In the genomic region with DNA sequence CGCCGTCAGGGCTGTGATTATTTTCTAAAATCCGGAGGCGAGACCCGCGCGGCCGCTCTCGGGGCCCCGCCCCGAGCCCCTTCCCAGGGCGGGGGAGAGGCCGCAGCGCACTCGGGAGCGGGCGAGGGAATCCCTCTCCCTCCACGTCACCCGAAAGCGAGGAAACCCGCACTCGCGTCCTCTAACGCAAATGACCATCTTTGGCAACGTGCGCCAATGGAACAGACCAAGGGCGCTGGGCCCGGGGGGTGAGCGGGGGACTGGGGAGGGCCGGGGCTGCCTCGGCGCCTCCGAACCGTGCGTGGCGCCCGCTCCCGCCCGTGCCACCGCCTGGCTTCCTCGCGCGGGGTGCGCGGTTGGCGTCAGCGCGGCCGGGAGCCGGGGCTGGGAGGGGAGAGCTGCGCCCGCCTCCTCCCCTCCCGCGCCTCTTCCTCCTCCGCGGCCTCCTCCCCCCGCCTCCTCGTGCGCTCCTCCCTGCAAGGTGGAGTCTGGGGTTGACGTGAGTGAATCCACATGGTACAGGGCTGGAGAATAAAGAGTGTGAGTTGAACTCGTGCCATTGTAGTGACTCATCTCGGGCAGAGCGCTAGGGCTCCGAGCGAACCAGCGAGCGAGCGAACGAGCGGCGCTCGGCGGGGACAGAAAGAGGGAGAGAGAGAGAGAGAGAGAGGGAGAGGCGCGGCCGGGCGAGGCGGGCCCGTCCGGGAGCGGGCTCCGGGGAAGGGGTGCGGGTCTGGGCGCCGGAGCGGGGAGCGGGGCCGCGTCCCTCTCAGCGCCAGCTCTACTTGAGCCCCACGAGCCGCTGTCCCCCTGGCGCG, we compare ENCODE assay signal across 1 cellular context.
TF ChIP-seq lines count a peak whose summit lies in the region.

A gene (plus strand): TSS at position 562 of the 818 bp plus-strand sequence. CDS start 863 bp downstream, outside the sequence.

TF ChIP-seq in GM23338, 12 proteins besides CTCF, POLR2A, EP300 and RAD21 (continued from another document):
- TF ChIP-seq, protein P1, sequence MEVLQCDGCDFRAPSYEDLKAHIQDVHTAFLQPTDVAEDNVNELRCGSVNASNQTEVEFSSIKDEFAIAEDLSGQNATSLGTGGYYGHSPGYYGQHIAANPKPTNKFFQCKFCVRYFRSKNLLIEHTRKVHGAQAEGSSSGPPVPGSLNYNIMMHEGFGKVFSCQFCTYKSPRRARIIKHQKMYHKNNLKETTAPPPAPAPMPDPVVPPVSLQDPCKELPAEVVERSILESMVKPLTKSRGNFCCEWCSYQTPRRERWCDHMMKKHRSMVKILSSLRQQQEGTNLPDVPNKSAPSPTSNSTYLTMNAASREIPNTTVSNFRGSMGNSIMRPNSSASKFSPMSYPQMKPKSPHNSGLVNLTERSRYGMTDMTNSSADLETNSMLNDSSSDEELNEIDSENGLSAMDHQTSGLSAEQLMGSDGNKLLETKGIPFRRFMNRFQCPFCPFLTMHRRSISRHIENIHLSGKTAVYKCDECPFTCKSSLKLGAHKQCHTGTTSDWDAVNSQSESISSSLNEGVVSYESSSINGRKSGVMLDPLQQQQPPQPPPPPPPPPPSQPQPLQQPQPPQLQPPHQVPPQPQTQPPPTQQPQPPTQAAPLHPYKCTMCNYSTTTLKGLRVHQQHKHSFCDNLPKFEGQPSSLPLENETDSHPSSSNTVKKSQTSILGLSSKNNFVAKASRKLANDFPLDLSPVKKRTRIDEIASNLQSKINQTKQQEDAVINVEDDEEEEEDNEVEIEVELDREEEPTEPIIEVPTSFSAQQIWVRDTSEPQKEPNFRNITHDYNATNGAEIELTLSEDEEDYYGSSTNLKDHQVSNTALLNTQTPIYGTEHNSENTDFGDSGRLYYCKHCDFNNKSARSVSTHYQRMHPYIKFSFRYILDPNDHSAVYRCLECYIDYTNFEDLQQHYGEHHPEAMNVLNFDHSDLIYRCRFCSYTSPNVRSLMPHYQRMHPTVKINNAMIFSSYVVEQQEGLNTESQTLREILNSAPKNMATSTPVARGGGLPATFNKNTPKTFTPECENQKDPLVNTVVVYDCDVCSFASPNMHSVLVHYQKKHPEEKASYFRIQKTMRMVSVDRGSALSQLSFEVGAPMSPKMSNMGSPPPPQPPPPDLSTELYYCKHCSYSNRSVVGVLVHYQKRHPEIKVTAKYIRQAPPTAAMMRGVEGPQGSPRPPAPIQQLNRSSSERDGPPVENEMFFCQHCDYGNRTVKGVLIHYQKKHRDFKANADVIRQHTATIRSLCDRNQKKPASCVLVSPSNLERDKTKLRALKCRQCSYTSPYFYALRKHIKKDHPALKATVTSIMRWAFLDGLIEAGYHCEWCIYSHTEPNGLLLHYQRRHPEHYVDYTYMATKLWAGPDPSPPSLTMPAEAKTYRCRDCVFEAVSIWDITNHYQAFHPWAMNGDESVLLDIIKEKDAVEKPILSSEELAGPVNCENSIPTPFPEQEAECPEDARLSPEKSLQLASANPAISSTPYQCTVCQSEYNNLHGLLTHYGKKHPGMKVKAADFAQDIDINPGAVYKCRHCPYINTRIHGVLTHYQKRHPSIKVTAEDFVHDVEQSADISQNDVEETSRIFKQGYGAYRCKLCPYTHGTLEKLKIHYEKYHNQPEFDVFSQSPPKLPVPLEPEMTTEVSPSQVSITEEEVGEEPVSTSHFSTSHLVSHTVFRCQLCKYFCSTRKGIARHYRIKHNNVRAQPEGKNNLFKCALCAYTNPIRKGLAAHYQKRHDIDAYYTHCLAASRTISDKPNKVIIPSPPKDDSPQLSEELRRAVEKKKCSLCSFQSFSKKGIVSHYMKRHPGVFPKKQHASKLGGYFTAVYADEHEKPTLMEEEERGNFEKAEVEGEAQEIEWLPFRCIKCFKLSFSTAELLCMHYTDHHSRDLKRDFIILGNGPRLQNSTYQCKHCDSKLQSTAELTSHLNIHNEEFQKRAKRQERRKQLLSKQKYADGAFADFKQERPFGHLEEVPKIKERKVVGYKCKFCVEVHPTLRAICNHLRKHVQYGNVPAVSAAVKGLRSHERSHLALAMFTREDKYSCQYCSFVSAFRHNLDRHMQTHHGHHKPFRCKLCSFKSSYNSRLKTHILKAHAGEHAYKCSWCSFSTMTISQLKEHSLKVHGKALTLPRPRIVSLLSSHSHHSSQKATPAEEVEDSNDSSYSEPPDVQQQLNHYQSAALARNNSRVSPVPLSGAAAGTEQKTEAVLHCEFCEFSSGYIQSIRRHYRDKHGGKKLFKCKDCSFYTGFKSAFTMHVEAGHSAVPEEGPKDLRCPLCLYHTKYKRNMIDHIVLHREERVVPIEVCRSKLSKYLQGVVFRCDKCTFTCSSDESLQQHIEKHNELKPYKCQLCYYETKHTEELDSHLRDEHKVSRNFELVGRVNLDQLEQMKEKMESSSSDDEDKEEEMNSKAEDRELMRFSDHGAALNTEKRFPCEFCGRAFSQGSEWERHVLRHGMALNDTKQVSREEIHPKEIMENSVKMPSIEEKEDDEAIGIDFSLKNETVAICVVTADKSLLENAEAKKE (CRISPR knock-in tag; IDR thresholded peaks at IDR 0.05) = no peak
- TF ChIP-seq CREB1 (CRISPR knock-in tag; IDR thresholded peaks at IDR 0.05; ENCODE audit: low read depth) = peak; percentile 66
- no peak for TF ChIP-seq EZH2phosphoT487 (IDR thresholded peaks at IDR 0.05; ENCODE audit: unreplicated experiment)
- no peak for TF ChIP-seq NANOG (IDR thresholded peaks at IDR 0.05; ENCODE audit: borderline replicate concordance)
TF ChIP-seq in GM23338: peak in this region for 2.
